Comparison of ENCODE assay signal across 1 cellular context in the genomic region with DNA sequence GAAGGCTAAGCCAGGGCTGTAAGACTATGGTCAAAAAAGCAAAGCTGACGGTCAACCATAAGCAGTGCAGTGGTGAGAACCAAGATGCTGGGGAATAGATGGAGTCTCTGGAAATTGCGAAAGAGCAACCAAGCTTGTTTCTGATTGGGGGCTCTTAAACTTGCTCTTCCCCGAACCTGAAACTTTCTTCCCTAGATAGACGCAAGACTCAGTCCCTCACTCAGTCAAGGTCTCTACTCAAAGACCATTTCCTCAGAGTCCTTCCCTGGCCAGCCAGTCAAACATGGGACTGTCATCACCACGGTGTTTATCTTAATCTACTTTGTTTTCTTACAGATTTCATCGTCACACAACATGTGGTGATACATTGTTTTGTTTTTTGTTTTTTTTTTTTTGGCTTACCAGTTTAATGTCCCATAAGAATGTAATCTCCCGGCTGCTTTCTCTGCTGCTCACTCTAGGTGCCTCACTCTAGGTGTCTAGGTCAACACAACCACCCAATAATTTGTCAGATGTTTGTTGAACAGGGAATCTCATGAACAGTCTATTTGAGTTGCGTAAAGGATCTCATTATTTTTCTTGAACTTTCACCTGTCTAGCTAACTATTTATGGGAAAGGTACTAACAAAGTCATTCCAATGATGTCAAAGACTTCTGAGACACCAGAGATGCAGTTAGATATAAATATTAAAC.
A peak's percentile ranks its signal among the peaks of the same experiment; 100 is the strongest.
TF ChIP-seq lines count a peak whose summit lies in the region.

No MANE protein-coding gene starts in this region.

TF ChIP-seq in HepG2, 621 proteins besides CTCF, POLR2A, EP300 and RAD21 (continued from another document and continues in another):
- TF ChIP-seq, protein P1, sequence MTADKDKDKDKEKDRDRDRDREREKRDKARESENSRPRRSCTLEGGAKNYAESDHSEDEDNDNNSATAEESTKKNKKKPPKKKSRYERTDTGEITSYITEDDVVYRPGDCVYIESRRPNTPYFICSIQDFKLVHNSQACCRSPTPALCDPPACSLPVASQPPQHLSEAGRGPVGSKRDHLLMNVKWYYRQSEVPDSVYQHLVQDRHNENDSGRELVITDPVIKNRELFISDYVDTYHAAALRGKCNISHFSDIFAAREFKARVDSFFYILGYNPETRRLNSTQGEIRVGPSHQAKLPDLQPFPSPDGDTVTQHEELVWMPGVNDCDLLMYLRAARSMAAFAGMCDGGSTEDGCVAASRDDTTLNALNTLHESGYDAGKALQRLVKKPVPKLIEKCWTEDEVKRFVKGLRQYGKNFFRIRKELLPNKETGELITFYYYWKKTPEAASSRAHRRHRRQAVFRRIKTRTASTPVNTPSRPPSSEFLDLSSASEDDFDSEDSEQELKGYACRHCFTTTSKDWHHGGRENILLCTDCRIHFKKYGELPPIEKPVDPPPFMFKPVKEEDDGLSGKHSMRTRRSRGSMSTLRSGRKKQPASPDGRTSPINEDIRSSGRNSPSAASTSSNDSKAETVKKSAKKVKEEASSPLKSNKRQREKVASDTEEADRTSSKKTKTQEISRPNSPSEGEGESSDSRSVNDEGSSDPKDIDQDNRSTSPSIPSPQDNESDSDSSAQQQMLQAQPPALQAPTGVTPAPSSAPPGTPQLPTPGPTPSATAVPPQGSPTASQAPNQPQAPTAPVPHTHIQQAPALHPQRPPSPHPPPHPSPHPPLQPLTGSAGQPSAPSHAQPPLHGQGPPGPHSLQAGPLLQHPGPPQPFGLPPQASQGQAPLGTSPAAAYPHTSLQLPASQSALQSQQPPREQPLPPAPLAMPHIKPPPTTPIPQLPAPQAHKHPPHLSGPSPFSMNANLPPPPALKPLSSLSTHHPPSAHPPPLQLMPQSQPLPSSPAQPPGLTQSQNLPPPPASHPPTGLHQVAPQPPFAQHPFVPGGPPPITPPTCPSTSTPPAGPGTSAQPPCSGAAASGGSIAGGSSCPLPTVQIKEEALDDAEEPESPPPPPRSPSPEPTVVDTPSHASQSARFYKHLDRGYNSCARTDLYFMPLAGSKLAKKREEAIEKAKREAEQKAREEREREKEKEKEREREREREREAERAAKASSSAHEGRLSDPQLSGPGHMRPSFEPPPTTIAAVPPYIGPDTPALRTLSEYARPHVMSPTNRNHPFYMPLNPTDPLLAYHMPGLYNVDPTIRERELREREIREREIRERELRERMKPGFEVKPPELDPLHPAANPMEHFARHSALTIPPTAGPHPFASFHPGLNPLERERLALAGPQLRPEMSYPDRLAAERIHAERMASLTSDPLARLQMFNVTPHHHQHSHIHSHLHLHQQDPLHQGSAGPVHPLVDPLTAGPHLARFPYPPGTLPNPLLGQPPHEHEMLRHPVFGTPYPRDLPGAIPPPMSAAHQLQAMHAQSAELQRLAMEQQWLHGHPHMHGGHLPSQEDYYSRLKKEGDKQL (CRISPR knock-in tag; IDR thresholded peaks at IDR 0.05; ENCODE audit: low read depth) = peak; percentile 66; the same call in 1 of the 2 replicates
- TF ChIP-seq ZNF530 (CRISPR knock-in tag; IDR thresholded peaks at IDR 0.05; ENCODE audit: low read depth) = no peak
- TF ChIP-seq NR2F6 (IDR thresholded peaks at IDR 0.05) = peak; percentile 81
- peak; percentile 65 for TF ChIP-seq NR2F6 (CRISPR knock-in tag; IDR thresholded peaks at IDR 0.05)
- TF ChIP-seq, protein P2, sequence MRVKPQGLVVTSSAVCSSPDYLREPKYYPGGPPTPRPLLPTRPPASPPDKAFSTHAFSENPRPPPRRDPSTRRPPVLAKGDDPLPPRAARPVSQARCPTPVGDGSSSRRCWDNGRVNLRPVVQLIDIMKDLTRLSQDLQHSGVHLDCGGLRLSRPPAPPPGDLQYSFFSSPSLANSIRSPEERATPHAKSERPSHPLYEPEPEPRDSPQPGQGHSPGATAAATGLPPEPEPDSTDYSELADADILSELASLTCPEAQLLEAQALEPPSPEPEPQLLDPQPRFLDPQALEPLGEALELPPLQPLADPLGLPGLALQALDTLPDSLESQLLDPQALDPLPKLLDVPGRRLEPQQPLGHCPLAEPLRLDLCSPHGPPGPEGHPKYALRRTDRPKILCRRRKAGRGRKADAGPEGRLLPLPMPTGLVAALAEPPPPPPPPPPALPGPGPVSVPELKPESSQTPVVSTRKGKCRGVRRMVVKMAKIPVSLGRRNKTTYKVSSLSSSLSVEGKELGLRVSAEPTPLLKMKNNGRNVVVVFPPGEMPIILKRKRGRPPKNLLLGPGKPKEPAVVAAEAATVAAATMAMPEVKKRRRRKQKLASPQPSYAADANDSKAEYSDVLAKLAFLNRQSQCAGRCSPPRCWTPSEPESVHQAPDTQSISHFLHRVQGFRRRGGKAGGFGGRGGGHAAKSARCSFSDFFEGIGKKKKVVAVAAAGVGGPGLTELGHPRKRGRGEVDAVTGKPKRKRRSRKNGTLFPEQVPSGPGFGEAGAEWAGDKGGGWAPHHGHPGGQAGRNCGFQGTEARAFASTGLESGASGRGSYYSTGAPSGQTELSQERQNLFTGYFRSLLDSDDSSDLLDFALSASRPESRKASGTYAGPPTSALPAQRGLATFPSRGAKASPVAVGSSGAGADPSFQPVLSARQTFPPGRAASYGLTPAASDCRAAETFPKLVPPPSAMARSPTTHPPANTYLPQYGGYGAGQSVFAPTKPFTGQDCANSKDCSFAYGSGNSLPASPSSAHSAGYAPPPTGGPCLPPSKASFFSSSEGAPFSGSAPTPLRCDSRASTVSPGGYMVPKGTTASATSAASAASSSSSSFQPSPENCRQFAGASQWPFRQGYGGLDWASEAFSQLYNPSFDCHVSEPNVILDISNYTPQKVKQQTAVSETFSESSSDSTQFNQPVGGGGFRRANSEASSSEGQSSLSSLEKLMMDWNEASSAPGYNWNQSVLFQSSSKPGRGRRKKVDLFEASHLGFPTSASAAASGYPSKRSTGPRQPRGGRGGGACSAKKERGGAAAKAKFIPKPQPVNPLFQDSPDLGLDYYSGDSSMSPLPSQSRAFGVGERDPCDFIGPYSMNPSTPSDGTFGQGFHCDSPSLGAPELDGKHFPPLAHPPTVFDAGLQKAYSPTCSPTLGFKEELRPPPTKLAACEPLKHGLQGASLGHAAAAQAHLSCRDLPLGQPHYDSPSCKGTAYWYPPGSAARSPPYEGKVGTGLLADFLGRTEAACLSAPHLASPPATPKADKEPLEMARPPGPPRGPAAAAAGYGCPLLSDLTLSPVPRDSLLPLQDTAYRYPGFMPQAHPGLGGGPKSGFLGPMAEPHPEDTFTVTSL (CRISPR knock-in tag; IDR thresholded peaks at IDR 0.05; ENCODE audit: borderline replicate concordance) = peak; percentile 44; the same call in 1 of the 2 replicates
- 0 out of 2 replicates have a peak, but pooled peaks have one; percentile 17 for TF ChIP-seq HHEX (CRISPR knock-in tag; IDR thresholded peaks at IDR 0.05)
- TF ChIP-seq, protein P3, sequence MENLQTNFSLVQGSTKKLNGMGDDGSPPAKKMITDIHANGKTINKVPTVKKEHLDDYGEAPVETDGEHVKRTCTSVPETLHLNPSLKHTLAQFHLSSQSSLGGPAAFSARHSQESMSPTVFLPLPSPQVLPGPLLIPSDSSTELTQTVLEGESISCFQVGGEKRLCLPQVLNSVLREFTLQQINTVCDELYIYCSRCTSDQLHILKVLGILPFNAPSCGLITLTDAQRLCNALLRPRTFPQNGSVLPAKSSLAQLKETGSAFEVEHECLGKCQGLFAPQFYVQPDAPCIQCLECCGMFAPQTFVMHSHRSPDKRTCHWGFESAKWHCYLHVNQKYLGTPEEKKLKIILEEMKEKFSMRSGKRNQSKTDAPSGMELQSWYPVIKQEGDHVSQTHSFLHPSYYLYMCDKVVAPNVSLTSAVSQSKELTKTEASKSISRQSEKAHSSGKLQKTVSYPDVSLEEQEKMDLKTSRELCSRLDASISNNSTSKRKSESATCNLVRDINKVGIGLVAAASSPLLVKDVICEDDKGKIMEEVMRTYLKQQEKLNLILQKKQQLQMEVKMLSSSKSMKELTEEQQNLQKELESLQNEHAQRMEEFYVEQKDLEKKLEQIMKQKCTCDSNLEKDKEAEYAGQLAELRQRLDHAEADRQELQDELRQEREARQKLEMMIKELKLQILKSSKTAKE (CRISPR knock-in tag; IDR thresholded peaks at IDR 0.05; ENCODE audit: borderline replicate concordance) = peak; percentile 73
- TF ChIP-seq ELF3 (CRISPR knock-in tag; IDR thresholded peaks at IDR 0.05) = peak; percentile 24; the same call in 1 of the 2 replicates
- no peak for TF ChIP-seq AKAP8 (CRISPR knock-in tag; IDR thresholded peaks at IDR 0.05)
- TF ChIP-seq, protein P4, sequence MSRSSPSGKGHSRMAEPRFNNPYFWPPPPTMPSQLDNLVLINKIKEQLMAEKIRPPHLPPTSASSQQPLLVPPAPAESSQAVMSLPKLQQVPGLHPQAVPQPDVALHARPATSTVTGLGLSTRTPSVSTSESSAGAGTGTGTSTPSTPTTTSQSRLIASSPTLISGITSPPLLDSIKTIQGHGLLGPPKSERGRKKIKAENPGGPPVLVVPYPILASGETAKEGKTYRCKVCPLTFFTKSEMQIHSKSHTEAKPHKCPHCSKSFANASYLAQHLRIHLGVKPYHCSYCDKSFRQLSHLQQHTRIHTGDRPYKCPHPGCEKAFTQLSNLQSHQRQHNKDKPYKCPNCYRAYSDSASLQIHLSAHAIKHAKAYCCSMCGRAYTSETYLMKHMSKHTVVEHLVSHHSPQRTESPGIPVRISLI (CRISPR knock-in tag; IDR thresholded peaks at IDR 0.05; ENCODE audit: borderline replicate concordance) = 0 out of 2 replicates have a peak, but pooled peaks have one; percentile 41
- no peak for TF ChIP-seq ZNF30 (CRISPR knock-in tag; IDR thresholded peaks at IDR 0.05)
- TF ChIP-seq KAT8 (CRISPR knock-in tag; IDR thresholded peaks at IDR 0.05) = 0 out of 2 replicates have a peak, but pooled peaks have one; percentile 23
- TF ChIP-seq, protein P5, sequence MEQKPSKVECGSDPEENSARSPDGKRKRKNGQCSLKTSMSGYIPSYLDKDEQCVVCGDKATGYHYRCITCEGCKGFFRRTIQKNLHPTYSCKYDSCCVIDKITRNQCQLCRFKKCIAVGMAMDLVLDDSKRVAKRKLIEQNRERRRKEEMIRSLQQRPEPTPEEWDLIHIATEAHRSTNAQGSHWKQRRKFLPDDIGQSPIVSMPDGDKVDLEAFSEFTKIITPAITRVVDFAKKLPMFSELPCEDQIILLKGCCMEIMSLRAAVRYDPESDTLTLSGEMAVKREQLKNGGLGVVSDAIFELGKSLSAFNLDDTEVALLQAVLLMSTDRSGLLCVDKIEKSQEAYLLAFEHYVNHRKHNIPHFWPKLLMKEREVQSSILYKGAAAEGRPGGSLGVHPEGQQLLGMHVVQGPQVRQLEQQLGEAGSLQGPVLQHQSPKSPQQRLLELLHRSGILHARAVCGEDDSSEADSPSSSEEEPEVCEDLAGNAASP (CRISPR knock-in tag; IDR thresholded peaks at IDR 0.05; ENCODE audit: borderline replicate concordance) = no peak; the same call in 1 of the 2 replicates
- peak; percentile 74 for TF ChIP-seq NCOA2 (CRISPR knock-in tag; IDR thresholded peaks at IDR 0.05)
- no peak for TF ChIP-seq ZNF260 (CRISPR knock-in tag; IDR thresholded peaks at IDR 0.05; ENCODE audit: borderline replicate concordance, low read depth)
- TF ChIP-seq CEBPB (IDR thresholded peaks at IDR 0.05; ENCODE audit: borderline replicate concordance, low read depth, low read length) = peak; percentile 70; the same call in 1 of the 2 replicates
- peak; percentile 63; the same call in 1 of the 2 replicates for TF ChIP-seq ZNF644 (CRISPR knock-in tag; IDR thresholded peaks at IDR 0.05; ENCODE audit: low read depth)
- TF ChIP-seq NR2C2 (CRISPR knock-in tag; IDR thresholded peaks at IDR 0.05; ENCODE audit: borderline replicate concordance) = peak; percentile 85
- TF ChIP-seq BCL6 (CRISPR knock-in tag; IDR thresholded peaks at IDR 0.05) = peak; percentile 85
- TF ChIP-seq GATAD1 (CRISPR knock-in tag; IDR thresholded peaks at IDR 0.05) = no peak; the same call in 1 of the 2 replicates
- no peak for TF ChIP-seq GTF3A (CRISPR knock-in tag; conservative IDR thresholded peaks at IDR 0.05)
- no peak for TF ChIP-seq TCF12 (IDR thresholded peaks at IDR 0.05)
- 0 out of 2 replicates have a peak, but pooled peaks have one; percentile 29 for TF ChIP-seq TCF12 (CRISPR knock-in tag; IDR thresholded peaks at IDR 0.05)
- 0 out of 2 replicates have a peak, but pooled peaks have one; percentile 39 for TF ChIP-seq ZNF510 (CRISPR knock-in tag; IDR thresholded peaks at IDR 0.05; ENCODE audit: low read depth)
- TF ChIP-seq EZH2 (conservative IDR thresholded peaks at IDR 0.05; ENCODE audit: low read depth, low read length) = no peak
- TF ChIP-seq, protein P6, sequence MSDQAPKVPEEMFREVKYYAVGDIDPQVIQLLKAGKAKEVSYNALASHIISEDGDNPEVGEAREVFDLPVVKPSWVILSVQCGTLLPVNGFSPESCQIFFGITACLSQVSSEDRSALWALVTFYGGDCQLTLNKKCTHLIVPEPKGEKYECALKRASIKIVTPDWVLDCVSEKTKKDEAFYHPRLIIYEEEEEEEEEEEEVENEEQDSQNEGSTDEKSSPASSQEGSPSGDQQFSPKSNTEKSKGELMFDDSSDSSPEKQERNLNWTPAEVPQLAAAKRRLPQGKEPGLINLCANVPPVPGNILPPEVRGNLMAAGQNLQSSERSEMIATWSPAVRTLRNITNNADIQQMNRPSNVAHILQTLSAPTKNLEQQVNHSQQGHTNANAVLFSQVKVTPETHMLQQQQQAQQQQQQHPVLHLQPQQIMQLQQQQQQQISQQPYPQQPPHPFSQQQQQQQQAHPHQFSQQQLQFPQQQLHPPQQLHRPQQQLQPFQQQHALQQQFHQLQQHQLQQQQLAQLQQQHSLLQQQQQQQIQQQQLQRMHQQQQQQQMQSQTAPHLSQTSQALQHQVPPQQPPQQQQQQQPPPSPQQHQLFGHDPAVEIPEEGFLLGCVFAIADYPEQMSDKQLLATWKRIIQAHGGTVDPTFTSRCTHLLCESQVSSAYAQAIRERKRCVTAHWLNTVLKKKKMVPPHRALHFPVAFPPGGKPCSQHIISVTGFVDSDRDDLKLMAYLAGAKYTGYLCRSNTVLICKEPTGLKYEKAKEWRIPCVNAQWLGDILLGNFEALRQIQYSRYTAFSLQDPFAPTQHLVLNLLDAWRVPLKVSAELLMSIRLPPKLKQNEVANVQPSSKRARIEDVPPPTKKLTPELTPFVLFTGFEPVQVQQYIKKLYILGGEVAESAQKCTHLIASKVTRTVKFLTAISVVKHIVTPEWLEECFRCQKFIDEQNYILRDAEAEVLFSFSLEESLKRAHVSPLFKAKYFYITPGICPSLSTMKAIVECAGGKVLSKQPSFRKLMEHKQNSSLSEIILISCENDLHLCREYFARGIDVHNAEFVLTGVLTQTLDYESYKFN (CRISPR knock-in tag; conservative IDR thresholded peaks at IDR 0.05) = peak; percentile 82
- peak; percentile 54; the same call in 1 of the 2 replicates for TF ChIP-seq ZSCAN9 (CRISPR knock-in tag; IDR thresholded peaks at IDR 0.05; ENCODE audit: borderline replicate concordance)
- 0 out of 2 replicates have a peak, but pooled peaks have one; percentile 21 for TF ChIP-seq MED1 (CRISPR knock-in tag; IDR thresholded peaks at IDR 0.05)
- no peak for TF ChIP-seq FOXA1 (IDR thresholded peaks at IDR 0.05)
- TF ChIP-seq FOXA1 (CRISPR knock-in tag; IDR thresholded peaks at IDR 0.05) = peak; percentile 59
- no peak for TF ChIP-seq ZNF121 (CRISPR knock-in tag; IDR thresholded peaks at IDR 0.05)
- TF ChIP-seq ZNF670 (CRISPR knock-in tag; IDR thresholded peaks at IDR 0.05; ENCODE audit: borderline replicate concordance) = no peak
- TF ChIP-seq NR2F1 (CRISPR knock-in tag; IDR thresholded peaks at IDR 0.05) = peak; percentile 23 to 27; a peak in 1 of 4 replicates
- TF ChIP-seq FOXP1 (IDR thresholded peaks at IDR 0.05) = no peak
- TF ChIP-seq FOXP1 (CRISPR knock-in tag; IDR thresholded peaks at IDR 0.05) = peak; percentile 92
- TF ChIP-seq RXRB (CRISPR knock-in tag; IDR thresholded peaks at IDR 0.05; ENCODE audit: borderline replicate concordance) = peak; percentile 72
- TF ChIP-seq GATAD2A (CRISPR knock-in tag; IDR thresholded peaks at IDR 0.05) = peak; percentile 74
- peak; percentile 93 for TF ChIP-seq MIXL1 (CRISPR knock-in tag; IDR thresholded peaks at IDR 0.05)
- TF ChIP-seq EHMT2 (IDR thresholded peaks at IDR 0.05; ENCODE audit: borderline replicate concordance, low read depth, low read length) = 0 out of 2 replicates have a peak, but pooled peaks have one; percentile 39
- peak; percentile 47; the same call in 1 of the 2 replicates for TF ChIP-seq THAP11 (CRISPR knock-in tag; IDR thresholded peaks at IDR 0.05)
- no peak for TF ChIP-seq ZNF768 (CRISPR knock-in tag; IDR thresholded peaks at IDR 0.05)
- peak; percentile 36; the same call in 1 of the 2 replicates for TF ChIP-seq HDAC2 (CRISPR knock-in tag; IDR thresholded peaks at IDR 0.05)
